Comparison of ENCODE assay signal across 27 cellular contexts in the genomic region with DNA sequence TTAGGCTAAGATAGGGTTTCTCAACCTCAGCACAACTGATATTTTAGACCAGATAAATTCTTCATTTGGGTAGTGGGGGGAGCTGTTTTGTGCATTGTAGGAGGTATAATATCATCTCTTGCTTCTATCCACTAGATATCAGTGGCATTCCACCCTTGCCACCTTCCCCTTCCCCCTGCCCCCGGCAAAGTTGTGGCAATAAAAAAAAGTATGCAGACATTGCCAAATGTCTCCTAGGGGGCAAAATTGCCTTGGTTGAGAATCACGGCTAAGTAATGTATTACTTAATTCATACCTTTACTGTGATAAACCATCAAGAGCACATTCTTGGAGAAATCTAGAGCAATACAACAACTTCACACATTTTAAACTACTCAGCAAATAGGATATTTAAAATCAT.
"Had no signal": no experiment of that assay in that cellular context is flagged by ENCODE, and none has a peak within 500 bp of the region (broad histone marks: within the 10 kb centered on the region; RNA-seq: fewer than 3 reads in every experiment).

No MANE protein-coding gene starts in this region.

- H3K27me3 Mint-ChIP-seq: activated CD8-positive, alpha-beta T cell treated with anti-CD3 and anti-CD28 coated beads for 36 hours; activated naive CD8-positive, alpha-beta T cell treated with anti-CD3 and anti-CD28 coated beads, Interleukin-2, amount 50 U/mL, for 24 hours had no signal

- H3K27ac ChIP-seq: colonic mucosa, RWPE1, SJCRH30 had no signal

- H3K27me3 ChIP-seq: colonic mucosa, MG63, SJCRH30 had no signal

- H3K4me3 Mint-ChIP-seq: activated CD8-positive, alpha-beta T cell treated with anti-CD3 and anti-CD28 coated beads for 36 hours; activated naive CD8-positive, alpha-beta T cell treated with anti-CD3 and anti-CD28 coated beads, Interleukin-2, amount 50 U/mL, for 24 hours; T-helper 1 cell treated with Interleukin-12 subunit alpha and Interleukin-12 subunit beta and Interleukin-4 antibody, amounts not matched to agents 30 μg/mL and 1 μg/mL, for 36 hours had no signal

- DNase-seq: activated CD4-positive, alpha-beta T cell treated with anti-CD3 and anti-CD28 coated beads for 4 hours; activated CD8-positive, alpha-beta memory T cell treated with anti-CD3 and anti-CD28 coated beads, Interleukin-2, amount 50 U/mL, for 4 hours; activated CD8-positive, alpha-beta T cell treated with anti-CD3 and anti-CD28 coated beads for 36 hours; activated naive CD4-positive, alpha-beta T cell; activated naive CD8-positive, alpha-beta T cell treated with anti-CD3 and anti-CD28 coated beads, Interleukin-2, amount 50 U/mL, for 24 hours; amygdala; colonic mucosa; MG63; MV-4-11; NCI-H1092 treated with DMSO at 0.1 percent for 48 hours; NCI-H1417 treated with DMSO at 0.1 percent for 48 hours; NCI-H1694; NCI-H2029; NCI-H2107; NCI-H2171 treated with DMSO at 0.1 percent for 48 hours; NCI-H510A treated with DMSO at 0.1 percent for 48 hours; NCI-H69; NK-92 treated with Interleukin-12 subunit alpha and Interleukin-12 subunit beta, amount 100 ng/mL, for 24 hours; OCI-M1; Right ventricle myocardium superior; SJCRH30 had no signal

- H3K9me3 Mint-ChIP-seq: activated CD8-positive, alpha-beta T cell treated with anti-CD3 and anti-CD28 coated beads for 36 hours; activated naive CD4-positive, alpha-beta T cell treated with anti-CD3 and anti-CD28 coated beads, Interleukin-2, amount 50 U/mL, for 72 hours; activated naive CD8-positive, alpha-beta T cell treated with anti-CD3 and anti-CD28 coated beads, Interleukin-2, amount 50 U/mL, for 24 hours; T-helper 1 cell treated with Interleukin-12 subunit alpha and Interleukin-12 subunit beta and Interleukin-4 antibody, amounts not matched to agents 30 μg/mL and 1 μg/mL, for 36 hours had no signal

- H3K9me3 ChIP-seq: colonic mucosa, MG63, SJCRH30 had no signal

- H3K36me3 Mint-ChIP-seq: activated naive CD4-positive, alpha-beta T cell treated with anti-CD3 and anti-CD28 coated beads, Interleukin-2, amount 50 U/mL, for 72 hours had no signal

- H3K27ac Mint-ChIP-seq: activated CD8-positive, alpha-beta T cell treated with anti-CD3 and anti-CD28 coated beads for 36 hours; activated naive CD4-positive, alpha-beta T cell treated with anti-CD3 and anti-CD28 coated beads, Interleukin-2, amount 50 U/mL, for 72 hours; activated naive CD8-positive, alpha-beta T cell treated with anti-CD3 and anti-CD28 coated beads, Interleukin-2, amount 50 U/mL, for 24 hours; T-helper 1 cell treated with Interleukin-12 subunit alpha and Interleukin-12 subunit beta and Interleukin-4 antibody, amounts not matched to agents 30 μg/mL and 1 μg/mL, for 36 hours had no signal

- ATAC-seq: activated CD4-positive, CD25-positive, alpha-beta regulatory T cell treated with anti-CD3 and anti-CD28 coated beads, Interleukin-2, amount 50 U/mL, for 24 hours; activated CD8-positive, alpha-beta T cell treated with anti-CD3 and anti-CD28 coated beads for 36 hours; activated naive CD4-positive, alpha-beta T cell treated with anti-CD3 and anti-CD28 coated beads, Interleukin-2, amount 50 U/mL, for 72 hours; activated naive CD8-positive, alpha-beta T cell treated with anti-CD3 and anti-CD28 coated beads, Interleukin-2, amount 50 U/mL, for 24 hours; Panc1; SK-N-SH treated with all-trans-retinoic acid at 6 μM for 48 hours had no signal
